Comparison of ENCODE assay signal across 8 cellular contexts in genomic region chr13:20118268-20119140, GRCh38. TPM values are rescaled to one million over a fixed set of nuclear protein-coding genes. Genes with fewer than 3 reads are reported as not detected.
DNase-seq lines count a peak whose midpoint lies in the region; ATAC-seq and TF ChIP-seq lines count a peak whose summit lies in the region.

No MANE protein-coding gene starts in this region.

- WGBS in right cardiac atrium: 1% methylated on average over 54 of the region's 55 CpGs

- no peaks in the 10 kb centered on the region for H3K27me3 ChIP-seq in OCI-LY3 (ENCODE audit: low read depth, low read length)
- no peaks in the 10 kb centered on the region for H3K27me3 ChIP-seq in right cardiac atrium (ENCODE audit: control insufficient read depth, insufficient read depth)

- H3K79me2 ChIP-seq in OCI-LY3 (ENCODE audit: low read length): no peaks in the 10 kb centered on the region

- no peaks in the 10 kb centered on the region for H3K36me3 ChIP-seq in OCI-LY3 (replicated peaks; ENCODE audit: low read depth, low read length)

- peak overlapping the region; percentile 71 for H3K9ac ChIP-seq in OCI-LY3 (ENCODE audit: low read length)

- H3K27ac ChIP-seq in OCI-LY3 (ENCODE audit: low read length): no peak overlapping the region
- H3K27ac ChIP-seq in right cardiac atrium (ENCODE audit: low read length): peak overlapping the region; percentile 98

- H3K9me3 ChIP-seq in OCI-LY3 (ENCODE audit: insufficient read depth, low read length): no peaks in the 10 kb centered on the region
- H3K9me3 ChIP-seq in right cardiac atrium (ENCODE audit: control insufficient read depth, low read length): no peaks in the 10 kb centered on the region

- H3K4me2 ChIP-seq in OCI-LY3 (ENCODE audit: low read length): peak overlapping the region; percentile 63

- DNase-seq in CD1c-positive myeloid dendritic cell (ENCODE audit: extremely low spot score) (peak; percentile 21), GM20000 (ENCODE audit: low spot score) (peak; percentile 49), amniotic epithelial cell (ENCODE audit: low read depth) (peak; percentile 43), right cardiac atrium (peak; percentile 65 to 90 (median 83)), retinal pigment epithelial cell (ENCODE audit: low read depth) (no peak)

- intact Hi-C loops in right cardiac atrium (cut with DNase I): no loop called here

- ATAC-seq in right cardiac atrium (peak; percentile 84 to 85), GM18519 (IDR thresholded peaks at IDR 0.05; ENCODE audit: low FRiP score, unreplicated experiment) (no peak), HG02840 (IDR thresholded peaks at IDR 0.05; ENCODE audit: low FRiP score, unreplicated experiment) (no peak)

- H3K4me3 ChIP-seq in OCI-LY3 (ENCODE audit: low read length): peak overlapping the region; percentile 89
- H3K4me3 ChIP-seq in right cardiac atrium (ENCODE audit: low read length): peak overlapping the region; percentile 91
- H3K4me3 ChIP-seq in retinal pigment epithelial cell (ENCODE audit: low read length): peak overlapping the region; percentile 68

- H2AFZ ChIP-seq in OCI-LY3 (ENCODE audit: low read depth, low read length): peak overlapping the region; percentile 86

- H3K4me1 ChIP-seq in OCI-LY3 (ENCODE audit: low read length) (peaks cover 13% of the 10 kb centered on the region), right cardiac atrium (ENCODE audit: control insufficient read depth, insufficient read depth, low read length) (peaks cover 3% of the 10 kb centered on the region)

- peak; percentile 5 for TF ChIP-seq CTCF in GM20000 (IDR thresholded peaks at IDR 0.05; ENCODE audit: extremely low read depth, missing control alignments)
- no peak for TF ChIP-seq CTCF in OCI-LY3 (IDR thresholded peaks at IDR 0.05; ENCODE audit: low read depth, low read length)
- no peak for TF ChIP-seq CTCF in retinal pigment epithelial cell (conservative IDR thresholded peaks at IDR 0.05; ENCODE audit: low read depth, low read length)

- H4K20me1 ChIP-seq in OCI-LY3 (ENCODE audit: insufficient read depth, low read length): no peaks in the 10 kb centered on the region

RNA-seq across cellular contexts. Expression of gene GJA3, which starts 42.3 kb away (rescaled TPM):
- 10 to 100 TPM in 1 of 4 donors, 1 to 10 TPM in 3; 5.0 to 11.0 (median 8.5) TPM for total RNA-seq in right cardiac atrium
- 5.7 TPM for polyA plus RNA-seq in right cardiac atrium

Comparison
In these comparisons a context has a peak if more than half of its experiments do, and no peak if none do; other contexts are left out.
1. ATAC-seq: peak in right cardiac atrium (2 of 2); none in GM18519 (single experiment) and HG02840 (single experiment).
2. Peak in every context shown above with its lines, with median percentiles within 50 percentile points of each other: H3K4me3 ChIP-seq.